Comparison of ENCODE assay signal across 2 cellular contexts in genomic region chr17:48909796-48910195, GRCh38.
A peak's percentile ranks its signal among the peaks of the same experiment; 100 is the strongest.
TF ChIP-seq lines count a peak whose summit lies in the region.

No MANE protein-coding gene starts in this region.

TF ChIP-seq in HepG2, 621 proteins besides CTCF, POLR2A, EP300 and RAD21:
- no peak for TF ChIP-seq MATR3 (CRISPR knock-in tag; IDR thresholded peaks at IDR 0.05)
- TF ChIP-seq CCAR2 (optimal IDR thresholded peaks at IDR 0.05; ENCODE audit: low read depth, low read length) = peak; percentile 26
- 0 out of 2 replicates have a peak, but pooled peaks have one; percentile 75 for TF ChIP-seq ZC3H4 (CRISPR knock-in tag; IDR thresholded peaks at IDR 0.05; ENCODE audit: borderline replicate concordance)

TF ChIP-seq in K562, 482 proteins besides CTCF, POLR2A, EP300 and RAD21:
- TF ChIP-seq GABPB2 (CRISPR knock-in tag; conservative IDR thresholded peaks at IDR 0.05) (no peak), FOXK2 (conservative IDR thresholded peaks at IDR 0.05 in 1 of 2, IDR thresholded peaks at IDR 0.05 in 1 of 2; ENCODE audit: low read depth in 2 of 2) (no peak), SMARCA4 (IDR thresholded peaks at IDR 0.05) (no peak), ZNF133 (CRISPR knock-in tag; IDR thresholded peaks at IDR 0.05) (no peak), ZFP30 (CRISPR knock-in tag; IDR thresholded peaks at IDR 0.05; ENCODE audit: borderline replicate concordance) (no peak), BRCA1 (IDR thresholded peaks at IDR 0.05) (no peak), BRCA1 (CRISPR knock-in tag; IDR thresholded peaks at IDR 0.05) (no peak), CSDE1 (IDR thresholded peaks at IDR 0.05) (no peak), TCF3 (CRISPR knock-in tag; IDR thresholded peaks at IDR 0.05) (no peak), HSF4 (CRISPR knock-in tag; IDR thresholded peaks at IDR 0.05; ENCODE audit: borderline replicate concordance) (no peak), KLF13 (tag; IDR thresholded peaks at IDR 0.05; ENCODE audit: borderline replicate concordance, low read depth) (no peak), NCOR1 (IDR thresholded peaks at IDR 0.05) (no peak), MED1 (CRISPR knock-in tag; IDR thresholded peaks at IDR 0.05; ENCODE audit: borderline replicate concordance) (no peak), FOSL1 (tag; conservative IDR thresholded peaks at IDR 0.05) (peak; percentile 79), CHD4 (IDR thresholded peaks at IDR 0.05; ENCODE audit: insufficient read depth, insufficient replicate concordance, low read depth, low read length, poor library complexity, severe bottlenecking) (no peak), ZNF253 (CRISPR knock-in tag; conservative IDR thresholded peaks at IDR 0.05) (no peak), CHD2 (IDR thresholded peaks at IDR 0.05; ENCODE audit: low read depth, low read length) (no peak), ZNF583 (CRISPR knock-in tag; IDR thresholded peaks at IDR 0.05) (no peak), SUPT5H (IDR thresholded peaks at IDR 0.05) (peak; percentile 15; the same call in 1 of the 2 replicates), ZNF668 (CRISPR knock-in tag; IDR thresholded peaks at IDR 0.05) (no peak), PYGO2 (tag; IDR thresholded peaks at IDR 0.05) (no peak), HDGF (IDR thresholded peaks at IDR 0.05) (0 out of 2 replicates have a peak, but pooled peaks have one; percentile 61), SMARCA5 (IDR thresholded peaks at IDR 0.05) (no peak), ZZZ3 (IDR thresholded peaks at IDR 0.05) (no peak), NFIC (IDR thresholded peaks at IDR 0.05) (peak; percentile 50; the same call in 1 of the 2 replicates), ZNF699 (CRISPR knock-in tag; IDR thresholded peaks at IDR 0.05; ENCODE audit: insufficient replicate concordance) (no peak), JUND (IDR thresholded peaks at IDR 0.05; ENCODE audit: borderline replicate concordance, low read depth, low read length) (0 out of 2 replicates have a peak, but pooled peaks have one; percentile 11), JUND (tag; IDR thresholded peaks at IDR 0.05; ENCODE audit: borderline replicate concordance, low read depth, low read length) (no peak), DPF2 (IDR thresholded peaks at IDR 0.05) (0 out of 2 replicates have a peak, but pooled peaks have one; percentile 17), TRIM25 (IDR thresholded peaks at IDR 0.05; ENCODE audit: borderline replicate concordance) (no peak), ZNF3 (CRISPR knock-in tag; IDR thresholded peaks at IDR 0.05) (no peak), MECOM (CRISPR knock-in tag; IDR thresholded peaks at IDR 0.05) (no peak), SMARCB1 (IDR thresholded peaks at IDR 0.05; ENCODE audit: insufficient read length, low read depth) (no peak), MNT (conservative IDR thresholded peaks at IDR 0.05) (0 out of 4 replicates have a peak, but pooled peaks of 1 of the 2 experiments have one; percentile 9), CBX3 (IDR thresholded peaks at IDR 0.05; ENCODE audit: borderline replicate concordance in 1 of 2, low read length in 2 of 2) (no peak), CBX5 (IDR thresholded peaks at IDR 0.05; ENCODE audit: borderline replicate concordance, low read depth) (no peak), SMARCE1 (IDR thresholded peaks at IDR 0.05) (0 out of 2 replicates have a peak, but pooled peaks have one; percentile 17), SMAD1 (IDR thresholded peaks at IDR 0.05; ENCODE audit: low read depth, low read length, partially characterized antibody) (no peak), CUX1 (CRISPR knock-in tag; IDR thresholded peaks at IDR 0.05) (no peak), SRSF9 (IDR thresholded peaks at IDR 0.05; ENCODE audit: borderline replicate concordance, low read depth, low read length) (no peak)
- TF ChIP-seq, protein P1, sequence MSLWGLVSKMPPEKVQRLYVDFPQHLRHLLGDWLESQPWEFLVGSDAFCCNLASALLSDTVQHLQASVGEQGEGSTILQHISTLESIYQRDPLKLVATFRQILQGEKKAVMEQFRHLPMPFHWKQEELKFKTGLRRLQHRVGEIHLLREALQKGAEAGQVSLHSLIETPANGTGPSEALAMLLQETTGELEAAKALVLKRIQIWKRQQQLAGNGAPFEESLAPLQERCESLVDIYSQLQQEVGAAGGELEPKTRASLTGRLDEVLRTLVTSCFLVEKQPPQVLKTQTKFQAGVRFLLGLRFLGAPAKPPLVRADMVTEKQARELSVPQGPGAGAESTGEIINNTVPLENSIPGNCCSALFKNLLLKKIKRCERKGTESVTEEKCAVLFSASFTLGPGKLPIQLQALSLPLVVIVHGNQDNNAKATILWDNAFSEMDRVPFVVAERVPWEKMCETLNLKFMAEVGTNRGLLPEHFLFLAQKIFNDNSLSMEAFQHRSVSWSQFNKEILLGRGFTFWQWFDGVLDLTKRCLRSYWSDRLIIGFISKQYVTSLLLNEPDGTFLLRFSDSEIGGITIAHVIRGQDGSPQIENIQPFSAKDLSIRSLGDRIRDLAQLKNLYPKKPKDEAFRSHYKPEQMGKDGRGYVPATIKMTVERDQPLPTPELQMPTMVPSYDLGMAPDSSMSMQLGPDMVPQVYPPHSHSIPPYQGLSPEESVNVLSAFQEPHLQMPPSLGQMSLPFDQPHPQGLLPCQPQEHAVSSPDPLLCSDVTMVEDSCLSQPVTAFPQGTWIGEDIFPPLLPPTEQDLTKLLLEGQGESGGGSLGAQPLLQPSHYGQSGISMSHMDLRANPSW (CRISPR knock-in tag; IDR thresholded peaks at IDR 0.05) = no peak
- TF ChIP-seq, protein P2, sequence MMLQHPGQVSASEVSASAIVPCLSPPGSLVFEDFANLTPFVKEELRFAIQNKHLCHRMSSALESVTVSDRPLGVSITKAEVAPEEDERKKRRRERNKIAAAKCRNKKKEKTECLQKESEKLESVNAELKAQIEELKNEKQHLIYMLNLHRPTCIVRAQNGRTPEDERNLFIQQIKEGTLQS (IDR thresholded peaks at IDR 0.05) = peak; percentile 27; the same call in 1 of the 2 replicates
- TF ChIP-seq, protein P2 (CRISPR knock-in tag; conservative IDR thresholded peaks at IDR 0.05) = no peak
- TF ChIP-seq, protein P3, sequence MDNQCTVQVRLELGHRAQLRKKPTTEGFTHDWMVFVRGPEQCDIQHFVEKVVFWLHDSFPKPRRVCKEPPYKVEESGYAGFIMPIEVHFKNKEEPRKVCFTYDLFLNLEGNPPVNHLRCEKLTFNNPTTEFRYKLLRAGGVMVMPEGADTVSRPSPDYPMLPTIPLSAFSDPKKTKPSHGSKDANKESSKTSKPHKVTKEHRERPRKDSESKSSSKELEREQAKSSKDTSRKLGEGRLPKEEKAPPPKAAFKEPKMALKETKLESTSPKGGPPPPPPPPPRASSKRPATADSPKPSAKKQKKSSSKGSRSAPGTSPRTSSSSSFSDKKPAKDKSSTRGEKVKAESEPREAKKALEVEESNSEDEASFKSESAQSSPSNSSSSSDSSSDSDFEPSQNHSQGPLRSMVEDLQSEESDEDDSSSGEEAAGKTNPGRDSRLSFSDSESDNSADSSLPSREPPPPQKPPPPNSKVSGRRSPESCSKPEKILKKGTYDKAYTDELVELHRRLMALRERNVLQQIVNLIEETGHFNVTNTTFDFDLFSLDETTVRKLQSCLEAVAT (IDR thresholded peaks at IDR 0.05) = no peak
- TF ChIP-seq, protein P4, sequence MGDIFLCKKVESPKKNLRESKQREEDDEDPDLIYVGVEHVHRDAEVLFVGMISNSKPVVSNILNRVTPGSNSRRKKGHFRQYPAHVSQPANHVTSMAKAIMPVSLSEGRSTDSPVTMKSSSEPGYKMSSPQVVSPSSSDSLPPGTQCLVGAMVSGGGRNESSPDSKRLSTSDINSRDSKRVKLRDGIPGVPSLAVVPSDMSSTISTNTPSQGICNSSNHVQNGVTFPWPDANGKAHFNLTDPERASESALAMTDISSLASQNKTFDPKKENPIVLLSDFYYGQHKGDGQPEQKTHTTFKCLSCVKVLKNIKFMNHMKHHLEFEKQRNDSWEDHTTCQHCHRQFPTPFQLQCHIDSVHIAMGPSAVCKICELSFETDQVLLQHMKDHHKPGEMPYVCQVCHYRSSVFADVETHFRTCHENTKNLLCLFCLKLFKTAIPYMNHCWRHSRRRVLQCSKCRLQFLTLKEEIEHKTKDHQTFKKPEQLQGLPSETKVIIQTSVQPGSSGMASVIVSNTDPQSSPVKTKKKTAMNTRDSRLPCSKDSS (IDR thresholded peaks at IDR 0.05; ENCODE audit: low read depth, partially characterized antibody) = no peak
